ENCODE assay signal across 13 cellular contexts in genomic region chr1:54884768-54885167, GRCh38. TPM values are rescaled to one million over a fixed set of nuclear protein-coding genes. Genes with fewer than 3 reads are reported as not detected.
A peak's percentile ranks its signal among the peaks of the same experiment; 100 is the strongest.
DNase-seq lines count a peak whose midpoint lies in the region; ATAC-seq, FAIRE-seq and TF ChIP-seq lines count a peak whose summit lies in the region.
"Had no signal": no experiment of that assay in that cellular context is flagged by ENCODE, and none has a peak within 500 bp of the region (broad histone marks: within the 10 kb centered on the region; RNA-seq: fewer than 3 reads in every experiment).

No MANE protein-coding gene starts in this region.

- no peaks in the 10 kb centered on the region for H3K27me3 ChIP-seq in ACC112 (ENCODE audit: insufficient read depth, low read length)
- H3K27me3 ChIP-seq in GM12878 (replicated peaks in 1 of 2; ENCODE audit: control insufficient read depth in 2 of 2, insufficient read depth in 2 of 2, low read length in 1 of 2): no peaks in the 10 kb centered on the region
- no peaks in the 10 kb centered on the region for H3K27me3 ChIP-seq in mesenchymal stem cell (ENCODE audit: control insufficient read depth in 1 of 2, insufficient read depth in 1 of 2, low read length in 2 of 2)
- H3K27me3 ChIP-seq: tibial nerve had no signal

- CTCF ChIA-PET in GM12878 (lab: Yijun Ruan, JAX): interaction anchor here (1.1 to 2.0 kb wide), 4 partner anchors 23 to 81 kb away, joined by 3 to 7 read pairs (median 4); no protein-coding TSS in a partner anchor

- H3K36me3 ChIP-seq in ACC112 (ENCODE audit: insufficient read depth, low read length): peaks cover 24% of the 10 kb centered on the region
- peaks cover 0 to 17% of the 10 kb centered on the region in 2 experiments; a peak in 3 of 4 replicates for H3K36me3 ChIP-seq in GM12878 (ENCODE audit: control insufficient read depth in 2 of 2, insufficient read depth in 2 of 2, low read length in 1 of 2)
- H3K36me3 ChIP-seq in mesenchymal stem cell (ENCODE audit: control insufficient read depth in 1 of 2, insufficient read depth in 2 of 2, low read depth in 1 of 2, low read length in 2 of 2): peaks cover 19 to 28% of the 10 kb centered on the region in 2 experiments

- peaks cover 4% of the 10 kb centered on the region for H3K36me3 Mint-ChIP-seq in IgD-negative memory B cell

- H2BK12ac ChIP-seq in mesenchymal stem cell (ENCODE audit: low read length in 2 of 2): no peak overlapping the region

- H3K9me3 ChIP-seq in GM12878 (replicated peaks; ENCODE audit: control insufficient read depth, insufficient read depth, low read length) (peaks cover 1% of the 10 kb centered on the region; the same call in 1 of the 3 replicates), mesenchymal stem cell (ENCODE audit: control insufficient read depth, low read length) (no peaks in the 10 kb centered on the region)

- peak overlapping the region; percentile 61 for H4K8ac ChIP-seq in mesenchymal stem cell (ENCODE audit: low read length)

- no peak overlapping the region for H2BK5ac ChIP-seq in mesenchymal stem cell (ENCODE audit: low read depth, low read length, poor library complexity, severe bottlenecking)

- POLR2A ChIA-PET in GM12878 (lab: Charles Lee): interaction anchor here (0.9 to 1.5 kb wide), 2 partner anchors 13 to 833 kb away, joined by 3 read pairs; no protein-coding TSS in a partner anchor

- TF ChIP-seq RAD21 in GM12878 (IDR thresholded peaks at IDR 0.05; ENCODE audit: insufficient read depth, low read depth, low read length): no peak

- H2AFZ ChIP-seq in ACC112 (ENCODE audit: low read length, unreplicated experiment): no peak overlapping the region
- H2AFZ ChIP-seq in GM12878 (ENCODE audit: control insufficient read depth, low read depth, low read length): no peak overlapping the region
- H2AFZ ChIP-seq in mesenchymal stem cell (ENCODE audit: low read depth, low read length): no peak overlapping the region

- H4K20me1 ChIP-seq in GM12878 (ENCODE audit: control insufficient read depth, insufficient read depth): peaks cover 6% of the 10 kb centered on the region; the same call in 1 of the 2 replicates

- peak overlapping the region; percentile 56 for H4K91ac ChIP-seq in mesenchymal stem cell (ENCODE audit: low read length)

- H3K18ac ChIP-seq in mesenchymal stem cell (ENCODE audit: low read depth in 1 of 2, low read length in 2 of 2): peak overlapping the region; percentile 15 to 18

- H3K4me1 Mint-ChIP-seq in IgD-negative memory B cell: peaks cover 7 to 23% (median 14%) of the 10 kb centered on the region in 3 donors

- no peak overlapping the region for H2BK15ac ChIP-seq in mesenchymal stem cell (ENCODE audit: low read depth, poor library complexity, severe bottlenecking)

- no peaks in the 10 kb centered on the region for H3K27me3 Mint-ChIP-seq in IgD-negative memory B cell

- peak overlapping the region; percentile 92 for H3K4me3 ChIP-seq in ACC112 (ENCODE audit: low read depth, low read length)
- peak overlapping the region; percentile 81 for H3K4me3 ChIP-seq in GM12878
- peak overlapping the region in 1 of 2 experiments; percentile 94 for H3K4me3 ChIP-seq in mesenchymal stem cell (ENCODE audit: insufficient read depth in 1 of 2, low read depth in 1 of 2, low read length in 2 of 2)
- H3K4me3 ChIP-seq: coronary artery had no signal

- TF ChIP-seq EP300 in GM12878 (IDR thresholded peaks at IDR 0.05; ENCODE audit: borderline replicate concordance in 1 of 2, control insufficient read depth in 1 of 2, low read depth in 2 of 2, low read length in 2 of 2): no peak

- H3K4me3 Mint-ChIP-seq in IgD-negative memory B cell: peak overlapping the region in 2 of 4 donors; percentile 43 to 82

- FAIRE-seq in GM12878 (lab: Jason Lieb, UNC) (no peak), H54 (lab: Jason Lieb, UNC) (no peak)

- intact Hi-C loops in GM12878 (cut with micrococcal nuclease; ENCODE audit: unreplicated experiment): no loop called here
- intact Hi-C loops in posterior vena cava (cut with DNase I): no loop called here

- H3K27ac ChIP-seq in ACC112 (ENCODE audit: low read depth, low read length) (peak overlapping the region; percentile 73; the same call in 1 of the 2 replicates), GM12878 (ENCODE audit: control insufficient read depth, insufficient read depth) (no peak overlapping the region; the same call in 1 of the 2 replicates), mesenchymal stem cell (ENCODE audit: low read length, poor library complexity, severe bottlenecking) (peak overlapping the region; percentile 31)

- RAD21 ChIA-PET in GM12878 (lab: Charles Lee; ENCODE audit: unreplicated experiment): interaction anchor here (0.7 to 1.3 kb wide), 2 partner anchors 11 to 60 kb away, joined by 3 read pairs; no protein-coding TSS in a partner anchor

- H3K4ac ChIP-seq in mesenchymal stem cell (ENCODE audit: low read depth in 1 of 2, low read length in 2 of 2): peak overlapping the region in 1 of 2 experiments; percentile 13

- peak overlapping the region; percentile 61 for H2AK5ac ChIP-seq in mesenchymal stem cell (ENCODE audit: low read length, severe bottlenecking)

- TF ChIP-seq CTCF in GM12878 (IDR thresholded peaks at IDR 0.05 in 2 of 3, conservative IDR thresholded peaks at IDR 0.05 in 1 of 3; ENCODE audit: control insufficient read depth in 2 of 3, extremely low read depth in 1 of 3, insufficient read depth in 1 of 3, low read depth in 3 of 3, low read length in 3 of 3): no peak

- no TSS peak for BruUV-seq in GM12878 (replicated peaks; lab: Mats Ljungman, UMichigan)

- peaks cover 9% of the 10 kb centered on the region for H3K79me1 ChIP-seq in mesenchymal stem cell (replicated peaks; ENCODE audit: low read length, poor library complexity, severe bottlenecking)

- H2BK120ac ChIP-seq in mesenchymal stem cell (ENCODE audit: low read depth, low read length): no peak overlapping the region

- TF ChIP-seq POLR2A in GM12878 (IDR thresholded peaks at IDR 0.05; ENCODE audit: low read depth, low read length) (no peak), H54 (IDR thresholded peaks at IDR 0.05; ENCODE audit: low read depth, low read length) (no peak)

- H3K4me2 ChIP-seq in GM12878 (ENCODE audit: control insufficient read depth, insufficient read depth) (peak overlapping the region; percentile 56), mesenchymal stem cell (ENCODE audit: low read length, poor library complexity, severe bottlenecking) (peak overlapping the region; percentile 58)

- H3K9ac ChIP-seq in GM12878 (ENCODE audit: control insufficient read depth, insufficient read depth, low read length): peak overlapping the region; percentile 71; the same call in 1 of the 2 replicates
- no peak overlapping the region for H3K9ac ChIP-seq in mesenchymal stem cell (ENCODE audit: low read length)

- H3K14ac ChIP-seq in mesenchymal stem cell (ENCODE audit: low read length in 2 of 2): no peak overlapping the region

- in situ Hi-C loops in GM12878 (cut with MboI): no loop called here

- no peak for ATAC-seq in GM12878

- peaks cover 0 to 4% (median 0%) of the 10 kb centered on the region in 3 donors for H3K9me3 Mint-ChIP-seq in IgD-negative memory B cell

- no peak for DNase-seq in GM12878 (ENCODE audit: low read depth, low spot score)
- DNase-seq in mesenchymal stem cell: no peak
- DNase-seq in HCEC 1CT: no peak
- no peak for DNase-seq in posterior vena cava (ENCODE audit: low spot score)
- no peak for DNase-seq in NCI-H1694 (lab: John Stamatoyannopoulos, UW)
- DNase-seq in H54 (ENCODE audit: insufficient read length, low spot score): no peak
- DNase-seq: activated CD4-positive, CD25-positive, alpha-beta regulatory T cell; DMS79 treated with DMSO at 0.1 percent for 48 hours; NCI-H2227 treated with DMSO at 0.1 percent for 48 hours had no signal

- H3K23ac ChIP-seq in mesenchymal stem cell (ENCODE audit: low read length in 2 of 2): no peak overlapping the region

- 91% methylated on average over 3 of the region's 3 CpGs for WGBS in GM12878 (ENCODE audit: insufficient coverage, insufficient replicate concordance, low lambda C conversion rate, missing lambda C conversion rate)
- WGBS in mesenchymal stem cell: 61% methylated on average over 3 of the region's 3 CpGs

- H3K27ac Mint-ChIP-seq in IgD-negative memory B cell: peak overlapping the region in 2 of 3 donors; percentile 38 to 41

- SMC1A ChIA-PET in GM12878 (lab: Charles Lee; ENCODE audit: uncharacterized antibody, unreplicated experiment): interaction anchor here (1.0 to 5.6 kb wide), 3 partner anchors 11 to 83 kb away, joined by 3 to 28 read pairs (median 6); no protein-coding TSS in a partner anchor

- H3K4me1 ChIP-seq in ACC112 (ENCODE audit: control insufficient read depth, insufficient read depth, low read length, unreplicated experiment) (peaks cover 42% of the 10 kb centered on the region), GM12878 (ENCODE audit: control insufficient read depth, insufficient read depth, low read length) (peaks cover 13% of the 10 kb centered on the region), mesenchymal stem cell (ENCODE audit: control insufficient read depth, insufficient read depth, low read depth, low read length) (peaks cover 30% of the 10 kb centered on the region)

- peaks cover 46% of the 10 kb centered on the region for H3K79me2 ChIP-seq in ACC112 (ENCODE audit: control insufficient read depth, insufficient read depth, low read length, unreplicated experiment)
- H3K79me2 ChIP-seq in GM12878 (ENCODE audit: control insufficient read depth, insufficient read depth, low read length): peaks cover 66% of the 10 kb centered on the region

TF ChIP-seq in GM12878, 131 proteins besides CTCF, POLR2A, EP300 and RAD21 (continues in another document):
- TF ChIP-seq ZNF24 (IDR thresholded peaks at IDR 0.05): no peak
- TF ChIP-seq KDM1A (IDR thresholded peaks at IDR 0.05; ENCODE audit: borderline replicate concordance): no peak

RNA-seq across cellular contexts. Expression of gene DHCR24, which starts 2.2 kb away (rescaled TPM):
- polyA plus RNA-seq in IgD-negative memory B cell: 6.9 TPM
- 105 and 147 TPM in 2 replicates for total RNA-seq in GM12878 (2013; cell fraction: nucleolus; rRNA removed)
- total RNA-seq in GM12878 (2014; rRNA removed): 122 and 132 TPM in 2 replicates
- 72.9 and 78.5 TPM in 2 replicates for total RNA-seq in GM12878 (2014; rRNA removed; fragmentation: Illumina TruSeq; extraction: Trizol)
- 169 and 175 TPM in 2 replicates for total RNA-seq in GM12878 (2021)
- polyA plus RNA-seq in GM12878 (2011; ENCODE audit: low read depth): 43.3 TPM
- 61.8 and 147 TPM in 2 replicates for polyA plus RNA-seq in GM12878 (2011; rRNA removed)
- 187 and 196 TPM in 2 replicates for polyA plus RNA-seq in GM12878 (2011; cell fraction: cytosol; rRNA removed)
- polyA plus RNA-seq in GM12878 (2011; cell fraction: nucleus; rRNA removed): 179 and 246 TPM in 2 replicates
- polyA plus RNA-seq in GM12878 (2012): 64.5 and 70.3 TPM in 2 replicates
- 92.6 and 116 TPM in 2 replicates for polyA plus RNA-seq in GM12878 (2014; fragmentation: Illumina TruSeq; extraction: Trizol)
- polyA plus RNA-seq in GM12878 (2014; fragmentation: Nextera tagmentation; extraction: Ambion mirVana): 10 to 100 TPM; 23.3 to 39.3 TPM
- 106 and 110 TPM in 2 replicates for polyA plus RNA-seq in GM12878 (2014; rRNA removed)
- 100 to 1,000 TPM; 123 to 128 TPM for polyA plus RNA-seq in GM12878 (2016; fragmentation: Nextera tagmentation; extraction: Ambion mirVana)
- 259 and 370 TPM in 2 replicates for polyA minus RNA-seq in GM12878 (2011; rRNA and poly(A)+ RNA removed)
- 54.5 and 63.7 TPM in 2 replicates for polyA minus RNA-seq in GM12878 (2011; cell fraction: cytosol; rRNA and poly(A)+ RNA removed)
- polyA minus RNA-seq in GM12878 (2011; cell fraction: nucleus; rRNA and poly(A)+ RNA removed): 94.1 and 148 TPM in 2 replicates
- polyA plus RNA-seq in mesenchymal stem cell (2013, experiment 1 of 2): 136 TPM
- polyA plus RNA-seq in mesenchymal stem cell (2013, experiment 2 of 2): 139 TPM
- total RNA-seq in posterior vena cava: 10 to 100 TPM in 1 of 2 donors, 1 to 10 TPM in 1; 8.0 to 27.1 TPM
